17 cellular contexts compared by ENCODE assay signal in the genomic region with DNA sequence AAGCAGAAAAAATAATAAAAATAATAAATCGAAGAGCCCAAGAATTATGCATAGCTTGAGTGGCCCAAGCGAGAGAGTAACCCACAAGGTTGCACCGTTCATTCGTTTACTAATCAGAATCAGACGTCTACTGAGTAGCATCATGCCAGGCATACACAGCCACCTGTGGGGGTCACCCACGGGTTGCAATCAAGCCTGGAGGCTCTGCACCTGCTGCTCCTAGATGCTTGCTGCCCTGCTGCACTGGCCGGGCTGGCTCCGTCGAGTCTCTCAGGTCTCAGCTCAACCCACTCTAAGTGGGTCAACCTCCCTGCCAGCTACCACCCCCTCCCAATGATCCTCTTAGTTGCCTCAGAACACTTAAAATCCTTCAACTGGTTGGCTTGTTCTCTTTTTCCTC.
A peak's percentile ranks its signal among the peaks of the same experiment; 100 is the strongest.
DNase-seq lines count a peak whose midpoint lies in the region; ATAC-seq and TF ChIP-seq lines count a peak whose summit lies in the region.
"Had no signal": no experiment of that assay in that cellular context is flagged by ENCODE, and none has a peak within 500 bp of the region (broad histone marks: within the 10 kb centered on the region; RNA-seq: fewer than 3 reads in every experiment).

No MANE protein-coding gene starts in this region.

- TF ChIP-seq CTCF in GM12864 (IDR thresholded peaks at IDR 0.05; ENCODE audit: low read depth, low read length, missing control alignments), result peak; percentile 21

- no peak overlapping the region for H3K4me3 ChIP-seq in GM12864 (ENCODE audit: low read depth, low read length)
- H3K4me3 ChIP-seq: HAP-1, left lung, tibial nerve had no signal

- DNase-seq in NCI-H510A (lab: John Stamatoyannopoulos, UW), result peak; percentile 15
- DNase-seq in NCI-H510A treated with DMSO at 0.1 percent for 48 hours (lab: John Stamatoyannopoulos, UW), result no peak
- no peak for DNase-seq in GM12864 (ENCODE audit: low read depth)
- DNase-seq in NCI-H526 (lab: John Stamatoyannopoulos, UW), result peak; percentile 41 to 69
- peak; percentile 48 for DNase-seq in left kidney (ENCODE audit: low read depth, low spot score)
- no peak for DNase-seq in inferior parietal cortex (ENCODE audit: extremely low spot score)
- DNase-seq in T1000 (lab: John Stamatoyannopoulos, UW), result no peak
- DNase-seq: ACHN; activated CD4-positive, alpha-beta T cell treated with anti-CD3 and anti-CD28 coated beads, Interleukin-2, amount 50 U/mL, for 1 hour; EL; left lung; NCI-H1105 treated with DMSO at 0.1 percent for 48 hours; retina had no signal

- no peak for ATAC-seq in HG03378 (IDR thresholded peaks at IDR 0.05; ENCODE audit: unreplicated experiment)
- ATAC-seq: left lung; stimulated activated memory B cell treated with anti-CD40 and anti-IgM and Interleukin-4, amounts not matched to agents 10 μg/mL and 1 μg/mL and 100 μg/mL, for 72 hours had no signal

Comparison
In these comparisons a context has a peak if more than half of its experiments do, and no peak if none do; other contexts are left out.
1. DNase-seq: peak in NCI-H510A (single experiment), NCI-H526 (2 of 2) and left kidney (single experiment); none in NCI-H510A treated with DMSO at 0.1 percent for 48 hours (single experiment), GM12864 (single experiment), inferior parietal cortex (single experiment) and T1000 (single experiment).